Comparison of ENCODE assay signal across 25 cellular contexts in genomic region chr6:168367285-168367720, GRCh38. TPM values are rescaled to one million over a fixed set of nuclear protein-coding genes. Genes with fewer than 3 reads are reported as not detected.
DNase-seq lines count a peak whose midpoint lies in the region; ATAC-seq, FAIRE-seq and TF ChIP-seq lines count a peak whose summit lies in the region.
"Had no signal": no experiment of that assay in that cellular context is flagged by ENCODE, and none has a peak within 500 bp of the region (broad histone marks: within the 10 kb centered on the region; RNA-seq: fewer than 3 reads in every experiment).

No MANE protein-coding gene starts in this region.

- peak; percentile 50 for DNase-seq in activated effector memory CD4-positive, alpha-beta T cell treated with anti-CD3 and anti-CD28 coated beads, Interleukin-2, amount 50 U/mL, for 16 hours
- DNase-seq in activated effector memory CD4-positive, alpha-beta T cell treated with Interleukin-2 at 50 U/mL for 16 hours = no peak
- peak; percentile 46 for DNase-seq in UCSD-AML1 (lab: John Stamatoyannopoulos, UW; ENCODE audit: unreplicated experiment)
- DNase-seq in left ventricle myocardium superior = peak; percentile 29
- peak; percentile 40 for DNase-seq in spleen
- DNase-seq in HepG2 (ENCODE audit: low spot score) = no peak
- DNase-seq in activated CD4-positive, alpha-beta T cell treated with anti-CD3 and anti-CD28 coated beads, Interleukin-2, amount 10 ng/mL, durations not matched to agents 7 days and 5 days = no peak
- no peak for DNase-seq in activated naive CD8-positive, alpha-beta T cell treated with anti-CD3 and anti-CD28 coated beads, Interleukin-2, amount 50 U/mL, for 24 hours
- DNase-seq: activated CD4-positive, alpha-beta T cell treated with anti-CD3 and anti-CD28 coated beads for 4 hours; activated naive CD4-positive, alpha-beta T cell; activated T-cell treated with anti-CD3 and anti-CD28 coated beads, Interleukin-2, amount 50 U/mL, for 4 hours; AML-193; brain microvascular endothelial cell; mesendoderm; NCI-H1092; NCI-H187; NCI-H345; NCI-H748 treated with DMSO at 0.1 percent for 48 hours; RPMI8226; stimulated activated naive CD8-positive, alpha-beta T cell treated with anti-CD3 and anti-CD28 coated beads, Interleukin-15, Interleukin-2, amounts not matched to agents 100 U/mL and 50 U/mL, for 24 hours; thyroid gland had no signal

- H3K9ac ChIP-seq in HepG2 (ENCODE audit: insufficient read depth, low read depth, low read length) = no peak overlapping the region

- TF ChIP-seq CTCF in spleen (IDR thresholded peaks at IDR 0.05 in 8 of 11, conservative IDR thresholded peaks at IDR 0.05 in 3 of 11) (no peak), HepG2 (CRISPR knock-in tag; IDR thresholded peaks at IDR 0.05) (no peak)

- no peak for ATAC-seq in left ventricle myocardium superior
- no peak for ATAC-seq in HepG2
- ATAC-seq in activated naive CD8-positive, alpha-beta T cell treated with anti-CD3 and anti-CD28 coated beads, Interleukin-2, amount 50 U/mL, for 24 hours = no peak
- ATAC-seq: activated T-cell treated with anti-CD3 and anti-CD28 coated beads, Interleukin-2, amount 50 U/mL, for 4 hours; stimulated activated naive CD8-positive, alpha-beta T cell treated with anti-CD3 and anti-CD28 coated beads, Interleukin-15, Interleukin-2, amounts not matched to agents 100 U/mL and 50 U/mL, for 24 hours had no signal

- no peaks in the 10 kb centered on the region for H3K9me3 Mint-ChIP-seq in activated CD4-positive, alpha-beta T cell treated with anti-CD3 and anti-CD28 coated beads, Interleukin-2, amount 10 ng/mL, durations not matched to agents 7 days and 5 days
- H3K9me3 Mint-ChIP-seq in activated naive CD8-positive, alpha-beta T cell treated with anti-CD3 and anti-CD28 coated beads, Interleukin-2, amount 50 U/mL, for 24 hours = no peaks in the 10 kb centered on the region
- H3K9me3 Mint-ChIP-seq: activated T-cell treated with anti-CD3 and anti-CD28 coated beads, Interleukin-2, amount 50 U/mL, for 4 hours had no signal

- intact Hi-C loops in left ventricle myocardium superior (cut with micrococcal nuclease) (no loop called here), spleen (cut with DNase I; ENCODE audit: low total_unique reads) (no loop called here), HepG2 (cut with micrococcal nuclease; ENCODE audit: unreplicated experiment) (no loop called here)

- H3K27ac ChIP-seq in spleen = no peak overlapping the region
- no peak overlapping the region for H3K27ac ChIP-seq in HepG2 (ENCODE audit: extremely low read length, insufficient read depth, low read length)
- H3K27ac ChIP-seq: brain microvascular endothelial cell, thyroid gland had no signal

- in situ Hi-C loops in HepG2 (cut with HindIII; ENCODE audit: extremely low pct_ligation_motif_present, low pct_unique_long_range_greater_than_20kb) = no loop called here

- H3K4me3 ChIP-seq in spleen = no peak overlapping the region
- H3K4me3 ChIP-seq in HepG2 (replicated peaks in 1 of 3; ENCODE audit: insufficient read depth in 1 of 3, low read depth in 2 of 3, low read length in 3 of 3) = no peak overlapping the region
- H3K4me3 ChIP-seq: thyroid gland had no signal

- H3K9me3 ChIP-seq in spleen (peaks cover 0 to 10% (median 0%) of the 10 kb centered on the region in 8 donors), HepG2 (ENCODE audit: low read length) (no peaks in the 10 kb centered on the region)
- H3K9me3 ChIP-seq: thyroid gland had no signal

- H2AFZ ChIP-seq in HepG2 (ENCODE audit: low read length) = no peak overlapping the region

- H3K79me2 ChIP-seq in HepG2 (ENCODE audit: insufficient read depth, low read length) = no peaks in the 10 kb centered on the region

- no peaks in the 10 kb centered on the region for H3K36me3 Mint-ChIP-seq in activated CD4-positive, alpha-beta T cell treated with anti-CD3 and anti-CD28 coated beads, Interleukin-2, amount 10 ng/mL, durations not matched to agents 7 days and 5 days (ENCODE audit: low read depth)
- no peaks in the 10 kb centered on the region for H3K36me3 Mint-ChIP-seq in activated naive CD8-positive, alpha-beta T cell treated with anti-CD3 and anti-CD28 coated beads, Interleukin-2, amount 50 U/mL, for 24 hours (ENCODE audit: low read depth)

- H3K36me3 ChIP-seq in spleen (no peaks in the 10 kb centered on the region), HepG2 (replicated peaks in 1 of 2; ENCODE audit: control insufficient read depth in 1 of 2, insufficient read depth in 2 of 2, low read length in 2 of 2) (no peaks in the 10 kb centered on the region)
- H3K36me3 ChIP-seq: brain microvascular endothelial cell, thyroid gland had no signal

- FAIRE-seq in HepG2 (lab: Jason Lieb, UNC) = no peak
- FAIRE-seq: G401.6, H54 had no signal

- no peak overlapping the region for H3K4me2 ChIP-seq in HepG2 (ENCODE audit: low read depth, low read length)

- H3K27me3 ChIP-seq in spleen (replicated peaks in 1 of 7) = peaks cover 0 to 38% (median 0%) of the 10 kb centered on the region in 7 donors
- H3K27me3 ChIP-seq in HepG2 (ENCODE audit: control insufficient read depth in 1 of 2, insufficient read depth in 2 of 2, low read length in 2 of 2) = peaks cover 7 to 67% of the 10 kb centered on the region in 2 experiments; a peak in 4 of 5 replicates
- H3K27me3 ChIP-seq: brain microvascular endothelial cell, thyroid gland had no signal

- no peaks in the 10 kb centered on the region for H4K20me1 ChIP-seq in HepG2 (ENCODE audit: insufficient read depth, low read length)

- CTCF ChIA-PET in HepG2 (lab: Yijun Ruan, JAX; ENCODE audit: low intra/inter-chr PET ratio, low total read pairs) = interaction anchor here (4.8 kb wide), 1 partner anchor 517 kb away, joined by 42 read pairs; no protein-coding TSS in a partner anchor
- CTCF ChIA-PET in activated CD4-positive, alpha-beta T cell treated with anti-CD3 and anti-CD28 coated beads, Interleukin-2, amount 10 ng/mL, durations not matched to agents 7 days and 5 days (lab: Charles Lee) = no interaction called here

- no TSS peak for BruUV-seq in HepG2 (replicated peaks; lab: Mats Ljungman, UMichigan)

- no peak for TF ChIP-seq EP300 in HepG2 (IDR thresholded peaks at IDR 0.05; ENCODE audit: low read depth in 2 of 2, low read length in 2 of 2)
- TF ChIP-seq EP300 in HepG2 (CRISPR knock-in tag; IDR thresholded peaks at IDR 0.05; ENCODE audit: borderline replicate concordance) = no peak

- no peak for TF ChIP-seq RAD21 in HepG2 (CRISPR knock-in tag; IDR thresholded peaks at IDR 0.05)

- peaks cover 0 to 5% (median 0%) of the 10 kb centered on the region in 6 donors for H3K4me1 ChIP-seq in spleen
- peaks cover 5% of the 10 kb centered on the region; the same call in 1 of the 2 replicates for H3K4me1 ChIP-seq in HepG2 (ENCODE audit: insufficient read depth, low read length)
- H3K4me1 ChIP-seq: thyroid gland had no signal

- H3K27ac Mint-ChIP-seq in activated CD4-positive, alpha-beta T cell treated with anti-CD3 and anti-CD28 coated beads, Interleukin-2, amount 10 ng/mL, durations not matched to agents 7 days and 5 days = no peak overlapping the region
- H3K27ac Mint-ChIP-seq in activated naive CD8-positive, alpha-beta T cell treated with anti-CD3 and anti-CD28 coated beads, Interleukin-2, amount 50 U/mL, for 24 hours = no peak overlapping the region

- POLR2A ChIA-PET in HepG2 (lab: Yijun Ruan, JAX) = no interaction called here
- POLR2A ChIA-PET in activated CD4-positive, alpha-beta T cell treated with anti-CD3 and anti-CD28 coated beads, Interleukin-2, amount 10 ng/mL, durations not matched to agents 7 days and 5 days (lab: Charles Lee) = no interaction called here

- 17 to 29% (median 24%) methylated on average over 15 of the region's 15 CpGs for WGBS in spleen, 5 donors
- WGBS in HepG2 (ENCODE audit: low lambda C conversion rate) = 16% methylated on average over 11 of the region's 15 CpGs

- peaks cover 4% of the 10 kb centered on the region for H3K4me1 Mint-ChIP-seq in activated CD4-positive, alpha-beta T cell treated with anti-CD3 and anti-CD28 coated beads, Interleukin-2, amount 10 ng/mL, durations not matched to agents 7 days and 5 days
- H3K4me1 Mint-ChIP-seq in activated naive CD8-positive, alpha-beta T cell treated with anti-CD3 and anti-CD28 coated beads, Interleukin-2, amount 50 U/mL, for 24 hours = peaks cover 5% of the 10 kb centered on the region

- no peak overlapping the region for H3K4me3 Mint-ChIP-seq in activated CD4-positive, alpha-beta T cell treated with anti-CD3 and anti-CD28 coated beads, Interleukin-2, amount 10 ng/mL, durations not matched to agents 7 days and 5 days
- no peak overlapping the region for H3K4me3 Mint-ChIP-seq in activated naive CD8-positive, alpha-beta T cell treated with anti-CD3 and anti-CD28 coated beads, Interleukin-2, amount 50 U/mL, for 24 hours
- H3K4me3 Mint-ChIP-seq: activated T-cell treated with anti-CD3 and anti-CD28 coated beads, Interleukin-2, amount 50 U/mL, for 4 hours had no signal

- TF ChIP-seq POLR2A in spleen (IDR thresholded peaks at IDR 0.05) (no peak), HepG2 (IDR thresholded peaks at IDR 0.05; ENCODE audit: insufficient read depth in 1 of 2, low read depth in 2 of 2, low read length in 2 of 2) (no peak)

- H3K27me3 Mint-ChIP-seq in activated CD4-positive, alpha-beta T cell treated with anti-CD3 and anti-CD28 coated beads, Interleukin-2, amount 10 ng/mL, durations not matched to agents 7 days and 5 days = peaks cover 5% of the 10 kb centered on the region
- H3K27me3 Mint-ChIP-seq in activated naive CD8-positive, alpha-beta T cell treated with anti-CD3 and anti-CD28 coated beads, Interleukin-2, amount 50 U/mL, for 24 hours = peaks cover 7% of the 10 kb centered on the region

RNA-seq across cellular contexts. Expression of gene DACT2, which starts 47.7 kb away (rescaled TPM):
- total RNA-seq in left ventricle myocardium superior (0.92 TPM), spleen (not detected), HepG2 (2016; rRNA removed; fragmentation: Illumina TruSeq; extraction: Trizol) (not detected in 2 replicates)
- polyA plus RNA-seq in spleen (under 1 TPM in 2 of 3 donors, not detected in 1; 0.04 to 0.09 TPM), HepG2 (2011; rRNA removed) (0.10 and 0.15 TPM in 2 replicates)
- total RNA-seq in HepG2 (2016; cell fraction: cytosol; rRNA removed; fragmentation: Illumina TruSeq; extraction: Trizol; ENCODE audit: low read depth) = not detected in 2 replicates
- total RNA-seq in HepG2 (2016; cell fraction: insoluble cytoplasmic fraction; rRNA removed; fragmentation: Illumina TruSeq; extraction: Trizol) = not detected in 2 replicates
- not detected in 2 replicates for total RNA-seq in HepG2 (2016; cell fraction: membrane; rRNA removed; fragmentation: Illumina TruSeq; extraction: Trizol)
- not detected in 2 replicates for total RNA-seq in HepG2 (2016; cell fraction: nucleus; rRNA removed; fragmentation: Illumina TruSeq; extraction: Trizol)
- polyA plus RNA-seq in HepG2 (2011; cell fraction: cytosol; rRNA removed) = 0.12 and 0.23 TPM in 2 replicates
- polyA plus RNA-seq in HepG2 (2011; cell fraction: nucleus; rRNA removed) = 0.23 and 0.45 TPM in 2 replicates
- not detected in 2 replicates for polyA plus RNA-seq in HepG2 (2012)
- not detected in 2 replicates for polyA plus RNA-seq in HepG2 (2016; cell fraction: cytosol; fragmentation: Illumina TruSeq; extraction: Trizol; ENCODE audit: low read depth)
- not detected in 2 replicates for polyA plus RNA-seq in HepG2 (2016; cell fraction: insoluble cytoplasmic fraction; fragmentation: Illumina TruSeq; extraction: Trizol; ENCODE audit: low read depth)
- polyA plus RNA-seq in HepG2 (2016; cell fraction: membrane; fragmentation: Illumina TruSeq; extraction: Trizol; ENCODE audit: low read depth) = not detected in 2 replicates
- polyA plus RNA-seq in HepG2 (2016; cell fraction: nucleus; fragmentation: Illumina TruSeq; extraction: Trizol; ENCODE audit: insufficient read depth, low read depth) = not detected in 2 replicates
- polyA minus RNA-seq in HepG2 (2011; rRNA and poly(A)+ RNA removed; ENCODE audit: low replicate concordance) = 0.26 TPM in 1 of 2 replicates, not detected in the other
- 0.26 and 0.30 TPM in 2 replicates for polyA minus RNA-seq in HepG2 (2011; cell fraction: cytosol; rRNA and poly(A)+ RNA removed)
- 0.25 TPM in 1 of 2 replicates, not detected in the other for polyA minus RNA-seq in HepG2 (2011; cell fraction: nucleus; rRNA and poly(A)+ RNA removed)
- under 1 TPM in 1 of 2 experiments, not detected in 1; 0.10 TPM for total RNA-seq in activated CD4-positive, alpha-beta T cell treated with anti-CD3 and anti-CD28 coated beads, Interleukin-2, amount 10 ng/mL, durations not matched to agents 7 days and 5 days
- total RNA-seq: A172; activated T-cell treated with anti-CD3 and anti-CD28 coated beads, Interleukin-2, amount 50 U/mL, for 4 hours; pulmonary artery endothelial cell had no signal

Comparison
In these comparisons a context has a peak if more than half of its experiments do, and no peak if none do; other contexts are left out.
1. DNase-seq: peak in activated effector memory CD4-positive, alpha-beta T cell treated with anti-CD3 and anti-CD28 coated beads, Interleukin-2, amount 50 U/mL, for 16 hours (single experiment), UCSD-AML1 (single experiment), left ventricle myocardium superior (single experiment) and spleen (single experiment); none in activated effector memory CD4-positive, alpha-beta T cell treated with Interleukin-2 at 50 U/mL for 16 hours (single experiment), HepG2 (single experiment), activated CD4-positive, alpha-beta T cell treated with anti-CD3 and anti-CD28 coated beads, Interleukin-2, amount 10 ng/mL, durations not matched to agents 7 days and 5 days (single experiment) and activated naive CD8-positive, alpha-beta T cell treated with anti-CD3 and anti-CD28 coated beads, Interleukin-2, amount 50 U/mL, for 24 hours (single experiment).